Comparison of ENCODE assay signal across 11 cellular contexts in the genomic region with DNA sequence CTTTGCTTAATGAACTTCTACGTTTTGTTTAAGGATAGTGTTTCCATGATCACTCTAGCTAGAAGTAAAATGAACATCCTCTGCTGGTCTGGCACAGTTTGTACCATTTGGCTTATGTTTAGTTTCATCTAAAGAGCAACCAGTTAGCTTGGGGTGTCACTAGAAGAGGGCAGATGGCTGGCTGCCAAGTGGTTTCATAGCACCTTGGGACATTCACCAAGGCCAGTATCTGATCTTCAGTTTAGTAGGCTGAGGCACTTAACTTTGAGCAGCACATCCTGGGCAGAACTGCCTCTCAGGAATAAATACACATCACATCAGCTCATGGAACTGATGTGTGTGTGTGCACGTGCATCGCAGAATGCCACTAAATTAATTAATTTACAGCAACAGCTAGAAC.
DNase-seq lines count a peak whose midpoint lies in the region; ATAC-seq lines count a peak whose summit lies in the region.
"Had no signal": no experiment of that assay in that cellular context is flagged by ENCODE, and none has a peak within 500 bp of the region (broad histone marks: within the 10 kb centered on the region; RNA-seq: fewer than 3 reads in every experiment).

No MANE protein-coding gene starts in this region.

- DNase-seq in ELR (ENCODE audit: low read depth): peak; percentile 8
- no peak for DNase-seq in activated CD8-positive, alpha-beta memory T cell treated with anti-CD3 and anti-CD28 coated beads, Interleukin-2, amount 50 U/mL, for 4 hours
- DNase-seq in amniotic stem cell (lab: John Stamatoyannopoulos, UW): no peak
- DNase-seq in stimulated activated naive CD8-positive, alpha-beta T cell treated with anti-CD3 and anti-CD28 coated beads, Interleukin-15, Interleukin-2, amounts not matched to agents 100 U/mL and 50 U/mL, for 24 hours: no peak
- no peak for DNase-seq in GM19240 (ENCODE audit: insufficient read length, low spot score)
- DNase-seq: activated CD8-positive, alpha-beta memory T cell treated with anti-CD3 and anti-CD28 coated beads, Interleukin-2, amount 10 ng/mL, durations not matched to agents 7 days and 5 days; naive B cell; T-helper 1 cell had no signal

- ATAC-seq in GM19351 (IDR thresholded peaks at IDR 0.05; ENCODE audit: unreplicated experiment) (peak; percentile 31), HG02759 (IDR thresholded peaks at IDR 0.05; ENCODE audit: unreplicated experiment) (peak; percentile 49), HG03442 (IDR thresholded peaks at IDR 0.05; ENCODE audit: unreplicated experiment) (peak; percentile 37)
- ATAC-seq in stimulated activated naive CD8-positive, alpha-beta T cell treated with anti-CD3 and anti-CD28 coated beads, Interleukin-15, Interleukin-2, amounts not matched to agents 100 U/mL and 50 U/mL, for 24 hours: no peak
- ATAC-seq: activated CD8-positive, alpha-beta memory T cell treated with anti-CD3 and anti-CD28 coated beads, Interleukin-2, amount 10 ng/mL, durations not matched to agents 7 days and 5 days had no signal
